22 cellular contexts compared by ENCODE assay signal in genomic region chr10:34612938-34613337, GRCh38.
"Had no signal": no experiment of that assay in that cellular context is flagged by ENCODE, and none has a peak within 500 bp of the region (broad histone marks: within the 10 kb centered on the region; RNA-seq: fewer than 3 reads in every experiment).

No MANE protein-coding gene starts in this region.

- H3K27me3 ChIP-seq: esophagus squamous epithelium, heart right ventricle, sigmoid colon, stomach, thyroid gland, vagina had no signal

- H3K4me1 ChIP-seq: lower lobe of right lung, prostate gland, vagina had no signal

- H3K4me3 ChIP-seq: esophagus squamous epithelium, heart right ventricle, lower lobe of right lung, prostate gland, sigmoid colon, stomach, thyroid gland, vagina had no signal

- H3K4me3 Mint-ChIP-seq: effector memory CD8-positive, alpha-beta T cell; naive thymus-derived CD8-positive, alpha-beta T cell; nephron progenitor cell; stimulated activated effector memory CD8-positive, alpha-beta T cell treated with anti-CD3 and anti-CD28 coated beads, Interleukin-12 subunit alpha, Interleukin-12 subunit beta, amount 100 ng/mL, for 72 hours had no signal

- H3K9me3 ChIP-seq: esophagus squamous epithelium, heart right ventricle, lower lobe of right lung, prostate gland, sigmoid colon, stomach, thyroid gland, vagina had no signal

- H3K9me3 Mint-ChIP-seq: effector memory CD8-positive, alpha-beta T cell; naive thymus-derived CD8-positive, alpha-beta T cell; stimulated activated effector memory CD8-positive, alpha-beta T cell treated with anti-CD3 and anti-CD28 coated beads, Interleukin-12 subunit alpha, Interleukin-12 subunit beta, amount 100 ng/mL, for 72 hours had no signal

- H3K36me3 Mint-ChIP-seq: naive thymus-derived CD8-positive, alpha-beta T cell; stimulated activated effector memory CD8-positive, alpha-beta T cell treated with anti-CD3 and anti-CD28 coated beads, Interleukin-12 subunit alpha, Interleukin-12 subunit beta, amount 100 ng/mL, for 72 hours had no signal

- DNase-seq: effector memory CD8-positive, alpha-beta T cell; erythroblast; esophagus squamous epithelium; foreskin melanocyte; glutamatergic neuron; heart right ventricle; hippocampal formation; left ventricle myocardium superior; lower lobe of right lung; naive thymus-derived CD8-positive, alpha-beta T cell; nephron progenitor cell; nucleus accumbens; right cardiac atrium; sigmoid colon; stimulated activated CD4-positive, alpha-beta T cell treated with anti-CD3 and anti-CD28 coated beads, Interleukin-2, amount 100 ng/mL, for 24 hours; stimulated activated CD4-positive, alpha-beta T cell treated with anti-CD3 and anti-CD28 coated beads, Interleukin-4, amount 100 ng/mL, for 24 hours; stimulated activated naive CD4-positive, alpha-beta T cell treated with Interleukin-2 at 50 U/mL for 16 hours; stomach; thyroid gland had no signal

- H3K4me1 Mint-ChIP-seq: naive thymus-derived CD8-positive, alpha-beta T cell; stimulated activated effector memory CD8-positive, alpha-beta T cell treated with anti-CD3 and anti-CD28 coated beads, Interleukin-12 subunit alpha, Interleukin-12 subunit beta, amount 100 ng/mL, for 72 hours had no signal

- H3K36me3 ChIP-seq: esophagus squamous epithelium, heart right ventricle, lower lobe of right lung, prostate gland, sigmoid colon, stomach, thyroid gland, vagina had no signal

- H3K27ac Mint-ChIP-seq: effector memory CD8-positive, alpha-beta T cell; naive thymus-derived CD8-positive, alpha-beta T cell; nephron progenitor cell; stimulated activated effector memory CD8-positive, alpha-beta T cell treated with anti-CD3 and anti-CD28 coated beads, Interleukin-12 subunit alpha, Interleukin-12 subunit beta, amount 100 ng/mL, for 72 hours had no signal

- H3K27ac ChIP-seq: esophagus squamous epithelium, heart right ventricle, lower lobe of right lung, prostate gland, sigmoid colon, stomach, thyroid gland, vagina had no signal
